ENCODE assay signal across 11 cellular contexts in genomic region chr1:85334962-85335361, GRCh38.
DNase-seq lines count a peak whose midpoint lies in the region; ATAC-seq and TF ChIP-seq lines count a peak whose summit lies in the region.
"Had no signal": no experiment of that assay in that cellular context is flagged by ENCODE, and none has a peak within 500 bp of the region (broad histone marks: within the 10 kb centered on the region; RNA-seq: fewer than 3 reads in every experiment).

No MANE protein-coding gene starts in this region.

- no peak overlapping the region for H3K9ac ChIP-seq in DND-41 (ENCODE audit: low read depth, low read length)

- no peak overlapping the region for H2AFZ ChIP-seq in DND-41 (ENCODE audit: low read depth, low read length)

- no peak overlapping the region for H3K4me3 ChIP-seq in DND-41 (ENCODE audit: low read depth in 1 of 2, low read length in 2 of 2)
- H3K4me3 ChIP-seq in astrocyte of the spinal cord (ENCODE audit: low read depth, low read length), result no peak overlapping the region
- H3K4me3 ChIP-seq: SK-N-MC had no signal

- H4K20me1 ChIP-seq in DND-41 (ENCODE audit: insufficient read depth, low read length), result no peaks in the 10 kb centered on the region

- H3K9me3 ChIP-seq in DND-41 (ENCODE audit: insufficient read depth, low read length, severe bottlenecking), result no peaks in the 10 kb centered on the region

- in situ Hi-C loops in KBM-7 (cut with MboI; ENCODE audit: low pct_unique_long_range_greater_than_20kb, low sequenced_read_pairs) (no loop called here), astrocyte of the spinal cord (cut with HindIII; ENCODE audit: low sequenced_read_pairs) (no loop called here)

- TF ChIP-seq CTCF in DND-41 (IDR thresholded peaks at IDR 0.05; ENCODE audit: borderline replicate concordance, extremely low read depth, low read length, poor library complexity, severe bottlenecking) (no peak), astrocyte of the spinal cord (IDR thresholded peaks at IDR 0.05; ENCODE audit: low read depth, low read length) (no peak)

- DNase-seq in DND-41, result no peak
- peak; percentile 78 for DNase-seq in KBM-7
- peak; percentile 76 for DNase-seq in astrocyte of the spinal cord (ENCODE audit: low read depth, low spot score)
- no peak for DNase-seq in NCI-H524 treated with DMSO at 0.1 percent for 48 hours (lab: John Stamatoyannopoulos, UW)
- DNase-seq in amygdala (lab: John Stamatoyannopoulos, UW), result no peak
- no peak for DNase-seq in DMS 273 (lab: John Stamatoyannopoulos, UW; ENCODE audit: unreplicated experiment)
- DNase-seq: naive thymus-derived CD4-positive, alpha-beta T cell; NCI-H2029 treated with DMSO at 0.1 percent for 48 hours had no signal

- ATAC-seq in DND-41 (ENCODE audit: insufficient read depth, low read depth) (peak; percentile 67), GM21526 (IDR thresholded peaks at IDR 0.05; ENCODE audit: low FRiP score, unreplicated experiment) (peak; percentile 60), HG03521 (IDR thresholded peaks at IDR 0.05; ENCODE audit: unreplicated experiment) (no peak)
- ATAC-seq: naive thymus-derived CD4-positive, alpha-beta T cell had no signal

- H3K36me3 ChIP-seq in DND-41 (ENCODE audit: insufficient read depth, low read length), result no peaks in the 10 kb centered on the region

- H3K79me2 ChIP-seq in DND-41 (ENCODE audit: insufficient read depth, low read length), result no peaks in the 10 kb centered on the region

- H3K27me3 ChIP-seq in DND-41 (ENCODE audit: insufficient read depth, low read length, poor library complexity), result no peaks in the 10 kb centered on the region

- 0 out of 2 replicates have a peak overlapping the region, but pooled peaks have one; percentile 29 for H3K4me2 ChIP-seq in DND-41 (ENCODE audit: insufficient read depth, low read length)

- H3K4me1 ChIP-seq in DND-41 (ENCODE audit: insufficient read depth, low read length), result peaks cover 20% of the 10 kb centered on the region

- H3K27ac ChIP-seq in DND-41 (ENCODE audit: low read length), result no peak overlapping the region
- H3K27ac ChIP-seq: SK-N-MC had no signal

Comparison
In these comparisons a context has a peak if more than half of its experiments do, and no peak if none do; other contexts are left out.
1. DNase-seq: peak in KBM-7 (single experiment) and astrocyte of the spinal cord (single experiment); none in DND-41 (single experiment), NCI-H524 treated with DMSO at 0.1 percent for 48 hours (single experiment), amygdala (0 of 56) and DMS 273 (single experiment).